Comparison of ENCODE assay signal across 20 cellular contexts in the genomic region with DNA sequence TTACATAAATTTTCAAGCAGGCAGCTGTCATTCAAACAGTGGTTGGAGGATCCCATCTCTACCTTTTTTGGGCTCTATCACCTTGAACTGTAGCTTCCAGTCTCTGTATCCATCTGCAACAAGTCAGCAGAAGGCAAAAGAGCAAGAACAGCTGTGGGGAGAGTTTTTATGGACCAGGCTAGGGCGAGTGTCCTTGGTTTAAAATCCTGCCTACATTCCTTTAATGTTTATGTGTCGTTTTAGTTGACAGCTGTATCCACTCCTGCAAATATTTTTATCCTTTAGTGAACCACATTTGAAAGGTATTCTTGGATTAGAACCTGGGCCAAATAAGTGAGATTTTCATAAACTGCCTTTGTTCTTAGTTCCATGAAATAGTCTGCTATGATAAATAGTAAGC.
"Had no signal": no experiment of that assay in that cellular context is flagged by ENCODE, and none has a peak within 500 bp of the region (broad histone marks: within the 10 kb centered on the region; RNA-seq: fewer than 3 reads in every experiment).

No MANE protein-coding gene starts in this region.

- H3K27me3 ChIP-seq: body of pancreas, SJSA1 had no signal

- DNase-seq: activated CD4-positive, alpha-beta T cell treated with anti-CD3 and anti-CD28 coated beads for 4 hours; activated CD8-positive, alpha-beta memory T cell treated with anti-CD3 and anti-CD28 coated beads, Interleukin-2, amount 50 U/mL, for 4 hours; activated CD8-positive, alpha-beta T cell treated with anti-CD3 and anti-CD28 coated beads for 36 hours; activated naive CD4-positive, alpha-beta T cell treated with anti-CD3 and anti-CD28 coated beads, Interleukin-2, amount 50 U/mL, for 16 hours; activated naive CD8-positive, alpha-beta T cell treated with anti-CD3 and anti-CD28 coated beads, Interleukin-2, amount 10 ng/mL, durations not matched to agents 7 days and 5 days; aorta; body of pancreas; Kasumi-1; NCI-H1048; NCI-H146; NCI-H187 treated with DMSO at 0.1 percent for 48 hours; NCI-H2081 treated with DMSO at 0.1 percent for 48 hours; NCI-H2227 treated with DMSO at 0.1 percent for 48 hours; NCI-H510A; NCI-H526 treated with DMSO at 0.1 percent for 48 hours; NCI-H82; Right ventricle myocardium superior had no signal

- H3K4me3 ChIP-seq: body of pancreas, K562, SJSA1 had no signal

- H3K27ac ChIP-seq: body of pancreas, RWPE1, SJSA1 had no signal

- H3K9me3 ChIP-seq: body of pancreas, SJSA1 had no signal

- H3K4me1 ChIP-seq: SJSA1 had no signal

- H3K36me3 ChIP-seq: SJSA1 had no signal
